In the genomic region with DNA sequence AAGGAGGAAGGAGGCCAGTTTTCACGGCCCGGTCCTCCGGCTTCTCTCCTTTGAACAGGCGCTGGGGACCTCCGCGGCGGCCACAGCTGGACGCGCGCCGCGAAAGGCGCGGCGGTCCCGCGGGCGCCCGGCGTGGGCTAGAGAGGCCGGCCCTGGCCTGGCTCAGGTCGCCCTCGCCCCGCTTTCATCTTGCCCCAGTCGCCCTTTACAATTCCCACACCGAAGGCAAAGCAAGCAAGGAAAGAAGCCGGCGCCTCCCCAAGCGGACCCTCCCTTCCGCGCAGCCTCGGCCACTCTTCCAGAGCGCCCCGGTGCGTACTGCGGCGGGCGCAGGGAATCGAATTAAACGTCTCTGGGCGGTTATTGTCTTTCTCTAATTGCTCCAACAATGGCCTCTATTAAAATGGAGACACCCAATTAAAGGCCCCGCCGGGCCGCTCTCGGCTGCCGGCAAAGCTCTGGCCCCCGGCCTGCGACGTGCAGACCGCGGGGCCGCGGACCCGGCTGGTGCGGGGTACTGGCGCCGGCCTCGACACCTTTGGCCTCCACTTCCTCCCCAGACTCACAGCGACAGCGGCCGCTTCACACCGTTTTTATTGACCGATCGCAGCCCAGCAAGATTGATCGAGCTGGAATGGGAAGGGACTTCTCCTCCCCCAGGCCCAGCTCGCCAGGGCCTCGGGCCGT, we compare ENCODE assay signal across 8 cellular contexts. TPM values are rescaled to one million over a fixed set of nuclear protein-coding genes. Genes with fewer than 3 reads are reported as not detected.
DNase-seq lines count a peak whose midpoint lies in the region; ATAC-seq lines count a peak whose summit lies in the region.

No MANE protein-coding gene starts in this region.

- ATAC-seq in activated CD8-positive, alpha-beta T cell treated with anti-CD3 and anti-CD28 coated beads, Interleukin-2, amount 10 ng/mL, durations not matched to agents 7 days and 5 days = no peak
- no peak for ATAC-seq in stimulated activated effector memory CD8-positive, alpha-beta T cell treated with anti-CD3 and anti-CD28 coated beads, Interleukin-12 subunit alpha, Interleukin-12 subunit beta, amount 100 ng/mL, for 72 hours
- ATAC-seq in HG02938 (IDR thresholded peaks at IDR 0.05; ENCODE audit: unreplicated experiment) = no peak

- H3K27ac Mint-ChIP-seq in activated CD8-positive, alpha-beta T cell treated with anti-CD3 and anti-CD28 coated beads, Interleukin-2, amount 10 ng/mL, durations not matched to agents 7 days and 5 days = no peak overlapping the region
- H3K27ac Mint-ChIP-seq in immature natural killer cell = peak overlapping the region in 1 of 6 donors; percentile 44
- H3K27ac Mint-ChIP-seq in stimulated activated effector memory CD8-positive, alpha-beta T cell treated with anti-CD3 and anti-CD28 coated beads, Interleukin-12 subunit alpha, Interleukin-12 subunit beta, amount 100 ng/mL, for 72 hours = no peak overlapping the region

- CTCF ChIA-PET in activated CD8-positive, alpha-beta T cell treated with anti-CD3 and anti-CD28 coated beads, Interleukin-2, amount 10 ng/mL, durations not matched to agents 7 days and 5 days (lab: Charles Lee) = no interaction called here

- peak overlapping the region; percentile 57 for H3K4me3 Mint-ChIP-seq in activated CD8-positive, alpha-beta T cell treated with anti-CD3 and anti-CD28 coated beads, Interleukin-2, amount 10 ng/mL, durations not matched to agents 7 days and 5 days
- H3K4me3 Mint-ChIP-seq in immature natural killer cell = peak overlapping the region; percentile 57 to 67 (median 64)
- peak overlapping the region; percentile 81 for H3K4me3 Mint-ChIP-seq in stimulated activated effector memory CD8-positive, alpha-beta T cell treated with anti-CD3 and anti-CD28 coated beads, Interleukin-12 subunit alpha, Interleukin-12 subunit beta, amount 100 ng/mL, for 72 hours

- peaks cover 51% of the 10 kb centered on the region for H3K4me1 Mint-ChIP-seq in activated CD8-positive, alpha-beta T cell treated with anti-CD3 and anti-CD28 coated beads, Interleukin-2, amount 10 ng/mL, durations not matched to agents 7 days and 5 days (ENCODE audit: low read depth)
- peaks cover 49 to 63% of the 10 kb centered on the region in 2 donors for H3K4me1 Mint-ChIP-seq in immature natural killer cell
- H3K4me1 Mint-ChIP-seq in stimulated activated effector memory CD8-positive, alpha-beta T cell treated with anti-CD3 and anti-CD28 coated beads, Interleukin-12 subunit alpha, Interleukin-12 subunit beta, amount 100 ng/mL, for 72 hours = peaks cover 67% of the 10 kb centered on the region

- peak; percentile 44 for DNase-seq in NCI-H748 (lab: John Stamatoyannopoulos, UW; ENCODE audit: unreplicated experiment)
- DNase-seq in NCI-H748 treated with DMSO at 0.1 percent for 48 hours (lab: John Stamatoyannopoulos, UW) = no peak
- peak; percentile 25 for DNase-seq in activated CD8-positive, alpha-beta T cell treated with anti-CD3 and anti-CD28 coated beads, Interleukin-2, amount 10 ng/mL, durations not matched to agents 7 days and 5 days
- no peak for DNase-seq in immature natural killer cell
- peak in 1 of 2 donors; percentile 73 for DNase-seq in stimulated activated effector memory CD8-positive, alpha-beta T cell treated with anti-CD3 and anti-CD28 coated beads, Interleukin-12 subunit alpha, Interleukin-12 subunit beta, amount 100 ng/mL, for 72 hours (ENCODE audit: low spot score in 2 of 2)
- DNase-seq in HPDE6-E6E7 (ENCODE audit: extremely low spot score) = no peak
- DNase-seq in Ammon's horn (ENCODE audit: low spot score) = no peak

- peaks cover 6% of the 10 kb centered on the region for H3K36me3 Mint-ChIP-seq in activated CD8-positive, alpha-beta T cell treated with anti-CD3 and anti-CD28 coated beads, Interleukin-2, amount 10 ng/mL, durations not matched to agents 7 days and 5 days (ENCODE audit: low read depth)
- H3K36me3 Mint-ChIP-seq in immature natural killer cell = no peaks in the 10 kb centered on the region
- H3K36me3 Mint-ChIP-seq in stimulated activated effector memory CD8-positive, alpha-beta T cell treated with anti-CD3 and anti-CD28 coated beads, Interleukin-12 subunit alpha, Interleukin-12 subunit beta, amount 100 ng/mL, for 72 hours = peaks cover 27% of the 10 kb centered on the region

- peaks cover 64% of the 10 kb centered on the region for H3K27me3 Mint-ChIP-seq in activated CD8-positive, alpha-beta T cell treated with anti-CD3 and anti-CD28 coated beads, Interleukin-2, amount 10 ng/mL, durations not matched to agents 7 days and 5 days (ENCODE audit: low read depth)
- peaks cover 58 to 84% (median 71%) of the 10 kb centered on the region in 3 donors for H3K27me3 Mint-ChIP-seq in immature natural killer cell (ENCODE audit: low read depth in 3 of 3)

- H3K9me3 Mint-ChIP-seq in activated CD8-positive, alpha-beta T cell treated with anti-CD3 and anti-CD28 coated beads, Interleukin-2, amount 10 ng/mL, durations not matched to agents 7 days and 5 days (ENCODE audit: insufficient read depth) = no peaks in the 10 kb centered on the region
- peaks cover 0 to 2% (median 0%) of the 10 kb centered on the region in 6 donors for H3K9me3 Mint-ChIP-seq in immature natural killer cell
- no peaks in the 10 kb centered on the region for H3K9me3 Mint-ChIP-seq in stimulated activated effector memory CD8-positive, alpha-beta T cell treated with anti-CD3 and anti-CD28 coated beads, Interleukin-12 subunit alpha, Interleukin-12 subunit beta, amount 100 ng/mL, for 72 hours

- POLR2A ChIA-PET in activated CD8-positive, alpha-beta T cell treated with anti-CD3 and anti-CD28 coated beads, Interleukin-2, amount 10 ng/mL, durations not matched to agents 7 days and 5 days (lab: Charles Lee) = interaction anchor here (0.6 to 1.1 kb wide), 4 partner anchors 8 to 423 kb away, joined by 3 to 6 read pairs (median 3); no protein-coding TSS in a partner anchor

RNA-seq across cellular contexts. Expression of gene GATA3, which starts 4.5 kb away (rescaled TPM):
- 10 to 100 TPM; 42.5 to 44.9 TPM for total RNA-seq in activated CD8-positive, alpha-beta T cell treated with anti-CD3 and anti-CD28 coated beads, Interleukin-2, amount 10 ng/mL, durations not matched to agents 7 days and 5 days
- polyA plus RNA-seq in immature natural killer cell = 10 to 100 TPM; 27.2 to 52.1 (median 36.8) TPM

Comparison
In these comparisons a context has a peak if more than half of its experiments do, and no peak if none do; other contexts are left out.
1. DNase-seq: peak in NCI-H748 (single experiment) and activated CD8-positive, alpha-beta T cell treated with anti-CD3 and anti-CD28 coated beads, Interleukin-2, amount 10 ng/mL, durations not matched to agents 7 days and 5 days (single experiment); none in NCI-H748 treated with DMSO at 0.1 percent for 48 hours (single experiment), immature natural killer cell (0 of 3), HPDE6-E6E7 (single experiment) and Ammon's horn (single experiment).
2. Peak in every context shown above with its lines, with median percentiles within 50 percentile points of each other: H3K4me3 Mint-ChIP-seq.